ENCODE assay signal across 30 cellular contexts in the genomic region with DNA sequence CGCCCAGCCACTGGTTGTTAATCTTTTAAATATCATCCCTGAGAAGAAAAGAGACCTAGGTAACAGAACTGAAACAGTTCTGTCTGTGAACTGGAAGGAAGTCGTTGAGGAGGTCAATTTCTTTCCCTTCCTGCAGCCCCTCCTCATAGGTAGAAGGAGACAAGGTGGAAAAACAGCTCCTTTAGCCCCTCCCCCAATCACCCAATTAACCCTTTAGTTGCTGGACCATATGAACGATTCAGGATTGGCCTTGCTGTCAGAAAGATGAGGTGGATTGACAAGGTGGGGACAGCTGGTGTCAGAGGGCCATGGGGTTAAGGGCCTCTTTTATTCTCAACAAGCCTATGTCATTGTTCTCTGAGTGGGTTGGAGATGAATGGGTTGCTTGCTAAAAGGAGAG. TPM values are rescaled to one million over a fixed set of nuclear protein-coding genes. Genes with fewer than 3 reads are reported as not detected.
"Had no signal": no experiment of that assay in that cellular context is flagged by ENCODE, and none has a peak within 500 bp of the region (broad histone marks: within the 10 kb centered on the region; RNA-seq: fewer than 3 reads in every experiment).

No MANE protein-coding gene starts in this region.

- DNase-seq: activated CD4-positive, alpha-beta T cell treated with anti-CD3 and anti-CD28 coated beads for 36 hours; activated CD4-positive, alpha-beta T cell treated with anti-CD3 and anti-CD28 coated beads, Interleukin-2, amount 10 ng/mL, durations not matched to agents 7 days and 5 days; activated CD4-positive, alpha-beta T cell treated with anti-CD3 and anti-CD28 coated beads, Interleukin-2, amount 50 U/mL, for 48 hours; activated CD8-positive, alpha-beta T cell treated with anti-CD3 and anti-CD28 coated beads, Interleukin-2, amount 10 ng/mL, durations not matched to agents 7 days and 5 days; activated gamma-delta T cell; activated naive CD4-positive, alpha-beta T cell treated with Interleukin-2 at 50 U/mL for 16 hours; activated naive CD8-positive, alpha-beta T cell treated with anti-CD3 and anti-CD28 coated beads, Interleukin-2, amount 10 ng/mL, durations not matched to agents 7 days and 5 days; activated T-cell treated with anti-CD3 and anti-CD28 coated beads, Interleukin-2, amount 50 U/mL, for 24 hours; amygdala; NCI-H1092 treated with DMSO at 0.1 percent for 48 hours; NCI-H146; NCI-H187; NCI-H2029 treated with DMSO at 0.1 percent for 48 hours; NCI-H2107; NCI-H2171 treated with DMSO at 0.1 percent for 48 hours; NCI-H2227 treated with DMSO at 0.1 percent for 48 hours; NCI-H446; NCI-H510A treated with DMSO at 0.1 percent for 48 hours; NCI-H526 treated with DMSO at 0.1 percent for 48 hours; NCI-H774; SHP77; SJCRH30; T1000; WERI-Rb-1 had no signal

- ATAC-seq: activated CD4-positive, alpha-beta T cell treated with anti-CD3 and anti-CD28 coated beads for 36 hours; activated CD4-positive, CD25-positive, alpha-beta regulatory T cell treated with anti-CD3 and anti-CD28 coated beads, Interleukin-2, amount 50 U/mL, for 24 hours; activated CD8-positive, alpha-beta T cell treated with anti-CD3 and anti-CD28 coated beads, Interleukin-2, amount 10 ng/mL, durations not matched to agents 7 days and 5 days; Panc1 had no signal

- H3K9me3 Mint-ChIP-seq: activated CD4-positive, alpha-beta T cell treated with anti-CD3 and anti-CD28 coated beads, Interleukin-2, amount 10 ng/mL, durations not matched to agents 7 days and 5 days; activated naive CD4-positive, alpha-beta T cell treated with anti-CD3 and anti-CD28 coated beads, Interleukin-2, amount 50 U/mL, for 24 hours; activated naive CD8-positive, alpha-beta T cell treated with anti-CD3 and anti-CD28 coated beads, Interleukin-2, amount 10 ng/mL, durations not matched to agents 7 days and 5 days; activated T-cell treated with anti-CD3 and anti-CD28 coated beads, Interleukin-2, amount 50 U/mL, for 24 hours; activated T-helper 2 cell treated with anti-CD3 and anti-CD28 coated beads, Interferon-gamma antibody, Interleukin-2, Interleukin-4, amounts not matched to agents 10 μg/mL and 5 μg/mL and 100 μg/mL, durations not matched to agents 14 hours and 24 hours and 36 hours; central memory CD8-positive, alpha-beta T cell had no signal

- H3K36me3 Mint-ChIP-seq: activated naive CD4-positive, alpha-beta T cell treated with anti-CD3 and anti-CD28 coated beads, Interleukin-2, amount 50 U/mL, for 24 hours had no signal

- H3K4me3 Mint-ChIP-seq: activated CD4-positive, alpha-beta T cell treated with anti-CD3 and anti-CD28 coated beads for 36 hours; activated CD4-positive, alpha-beta T cell treated with anti-CD3 and anti-CD28 coated beads, Interleukin-2, amount 10 ng/mL, durations not matched to agents 7 days and 5 days; activated CD8-positive, alpha-beta T cell treated with anti-CD3 and anti-CD28 coated beads, Interleukin-2, amount 10 ng/mL, durations not matched to agents 7 days and 5 days; activated naive CD4-positive, alpha-beta T cell treated with anti-CD3 and anti-CD28 coated beads, Interleukin-2, amount 50 U/mL, for 24 hours; activated naive CD8-positive, alpha-beta T cell treated with anti-CD3 and anti-CD28 coated beads, Interleukin-2, amount 10 ng/mL, durations not matched to agents 7 days and 5 days; activated T-cell treated with anti-CD3 and anti-CD28 coated beads, Interleukin-2, amount 50 U/mL, for 24 hours; central memory CD8-positive, alpha-beta T cell had no signal

- H3K27ac Mint-ChIP-seq: activated CD4-positive, alpha-beta T cell treated with anti-CD3 and anti-CD28 coated beads for 36 hours; activated CD4-positive, alpha-beta T cell treated with anti-CD3 and anti-CD28 coated beads, Interleukin-2, amount 10 ng/mL, durations not matched to agents 7 days and 5 days; activated CD8-positive, alpha-beta T cell treated with anti-CD3 and anti-CD28 coated beads, Interleukin-2, amount 10 ng/mL, durations not matched to agents 7 days and 5 days; activated naive CD8-positive, alpha-beta T cell treated with anti-CD3 and anti-CD28 coated beads, Interleukin-2, amount 10 ng/mL, durations not matched to agents 7 days and 5 days; activated T-cell treated with anti-CD3 and anti-CD28 coated beads, Interleukin-2, amount 50 U/mL, for 24 hours; activated T-helper 2 cell treated with anti-CD3 and anti-CD28 coated beads, Interferon-gamma antibody, Interleukin-2, Interleukin-4, amounts not matched to agents 10 μg/mL and 5 μg/mL and 100 μg/mL, durations not matched to agents 14 hours and 24 hours and 36 hours had no signal

RNA-seq across cellular contexts. Expression of gene ZKSCAN7, which starts 41.5 kb away (rescaled TPM):
- total RNA-seq: ascending aorta had no signal
